18 cellular contexts compared by ENCODE assay signal in the genomic region with DNA sequence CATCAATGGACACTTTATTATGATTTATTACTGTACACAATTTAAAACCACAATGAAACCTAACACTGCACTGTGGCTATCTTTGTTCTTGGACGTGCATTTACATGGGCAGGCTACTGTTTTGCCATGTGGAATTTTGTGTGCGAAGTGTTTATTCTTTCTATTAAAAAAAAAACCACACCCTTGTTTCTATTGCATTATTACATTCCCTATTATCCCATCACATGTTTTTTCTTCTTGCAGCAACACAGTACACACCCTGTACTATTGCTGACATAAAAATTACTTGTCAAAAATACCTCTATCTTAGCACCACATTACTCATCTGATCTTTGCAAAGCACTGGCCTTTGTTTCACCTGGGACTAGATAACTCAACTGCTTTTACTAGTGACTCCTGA. TPM values are rescaled to one million over a fixed set of nuclear protein-coding genes. Genes with fewer than 3 reads are reported as not detected.
DNase-seq lines count a peak whose midpoint lies in the region; ATAC-seq and TF ChIP-seq lines count a peak whose summit lies in the region.
"Had no signal": no experiment of that assay in that cellular context is flagged by ENCODE, and none has a peak within 500 bp of the region (broad histone marks: within the 10 kb centered on the region; RNA-seq: fewer than 3 reads in every experiment).

No MANE protein-coding gene starts in this region.

- no peak overlapping the region for H3K23ac ChIP-seq in neuronal stem cell (ENCODE audit: low read depth, low read length, poor library complexity)

- no peak overlapping the region for H3K27ac ChIP-seq in PC-3 (ENCODE audit: low read length)
- H3K27ac ChIP-seq in neuronal stem cell (replicated peaks; ENCODE audit: low read length): no peak overlapping the region
- H3K27ac ChIP-seq: ovary had no signal

- TF ChIP-seq CTCF in PC-3 (conservative IDR thresholded peaks at IDR 0.05; ENCODE audit: low read depth, low read length) (no peak), osteocyte (IDR thresholded peaks at IDR 0.05) (no peak)

- no peaks in the 10 kb centered on the region for H3K9me3 ChIP-seq in PC-3 (ENCODE audit: low read length)
- peaks cover 2 to 3% of the 10 kb centered on the region in 2 donors for H3K9me3 ChIP-seq in neuronal stem cell (replicated peaks in 1 of 2; ENCODE audit: control insufficient read depth in 2 of 2, insufficient read depth in 1 of 2, low read depth in 1 of 2, low read length in 2 of 2)
- H3K9me3 ChIP-seq: ovary, Peyer's patch had no signal

- peaks cover 39% of the 10 kb centered on the region for H3K36me3 Mint-ChIP-seq in osteocyte (ENCODE audit: unreplicated experiment)

- H3K14ac ChIP-seq in neuronal stem cell (ENCODE audit: low read length): no peak overlapping the region

- CTCF ChIA-PET in PC-3 (lab: Charles Lee): no interaction called here

- no peak overlapping the region for H2BK5ac ChIP-seq in neuronal stem cell (ENCODE audit: low read length)

- H3K79me1 ChIP-seq in neuronal stem cell (ENCODE audit: low read depth, low read length): no peaks in the 10 kb centered on the region

- POLR2A ChIA-PET in PC-3 (lab: Charles Lee; ENCODE audit: unreplicated experiment): no interaction called here

- intact Hi-C loops in PC-3 (cut with micrococcal nuclease): loop anchor here (10.0 kb wide), 1 partner anchor 306 kb away; no protein-coding TSS in a partner anchor

- H2AFZ ChIP-seq in PC-3 (ENCODE audit: low read length) (no peak overlapping the region), neuronal stem cell (ENCODE audit: low read length) (no peak overlapping the region)

- H3K4ac ChIP-seq in neuronal stem cell (ENCODE audit: low read length): no peak overlapping the region

- H3K79me2 ChIP-seq in PC-3 (ENCODE audit: low read length): no peaks in the 10 kb centered on the region

- H3K27ac Mint-ChIP-seq in osteocyte (ENCODE audit: unreplicated experiment): peak overlapping the region; percentile 38
- H3K27ac Mint-ChIP-seq: activated CD4-positive, alpha-beta T cell treated with anti-CD3 and anti-CD28 coated beads, Interleukin-2, amount 10 ng/mL, durations not matched to agents 7 days and 5 days had no signal

- H3K9me3 Mint-ChIP-seq in osteocyte (ENCODE audit: unreplicated experiment): no peaks in the 10 kb centered on the region
- H3K9me3 Mint-ChIP-seq: activated CD4-positive, alpha-beta T cell treated with anti-CD3 and anti-CD28 coated beads, Interleukin-2, amount 10 ng/mL, durations not matched to agents 7 days and 5 days had no signal

- H2BK15ac ChIP-seq in neuronal stem cell (ENCODE audit: low read length): no peak overlapping the region

- peak; percentile 8 for ATAC-seq in PC-3

- H3K36me3 ChIP-seq in PC-3 (ENCODE audit: low read depth, low read length) (no peaks in the 10 kb centered on the region), neuronal stem cell (replicated peaks in 1 of 2; ENCODE audit: control insufficient read depth in 2 of 2, insufficient read depth in 2 of 2, low read length in 2 of 2) (peaks cover 4 to 47% of the 10 kb centered on the region in 2 donors)
- H3K36me3 ChIP-seq: ovary had no signal

- no peak overlapping the region for H2BK12ac ChIP-seq in neuronal stem cell (ENCODE audit: low read length)

- H3K4me2 ChIP-seq in PC-3 (ENCODE audit: low read length) (no peak overlapping the region), neuronal stem cell (ENCODE audit: insufficient read depth, low read length, poor library complexity, severe bottlenecking) (no peak overlapping the region)

- no peak overlapping the region for H2BK120ac ChIP-seq in neuronal stem cell (ENCODE audit: low read depth, low read length)

- no peak overlapping the region for H3K9ac ChIP-seq in PC-3 (ENCODE audit: low read length)
- H3K9ac ChIP-seq in neuronal stem cell (ENCODE audit: low read depth, low read length, poor library complexity): no peak overlapping the region

- DNase-seq in DMS153 (lab: John Stamatoyannopoulos, UW): peak; percentile 33
- peak; percentile 23 for DNase-seq in PC-3
- DNase-seq in fibroblast of gingiva (ENCODE audit: low read depth): peak; percentile 43
- no peak for DNase-seq in osteocyte (ENCODE audit: extremely low spot score, unreplicated experiment)
- no peak for DNase-seq in SK-N-DZ (ENCODE audit: low spot score)
- DNase-seq in MV-4-11 (lab: John Stamatoyannopoulos, UW): no peak
- DNase-seq in activated gamma-delta T cell treated with Interleukin-2 at 50 U/mL for 16 hours: no peak
- no peak for DNase-seq in neuronal stem cell (ENCODE audit: low spot score)
- DNase-seq: activated CD4-positive, alpha-beta T cell treated with anti-CD3 and anti-CD28 coated beads, Interleukin-2, amount 10 ng/mL, durations not matched to agents 7 days and 5 days; activated CD8-positive, alpha-beta memory T cell treated with anti-CD3 and anti-CD28 coated beads, Interleukin-2, amount 50 U/mL, for 48 hours; activated naive CD4-positive, alpha-beta T cell; aorta; NCI-H187 treated with DMSO at 0.1 percent for 48 hours; NCI-H526 treated with DMSO at 0.1 percent for 48 hours; ovary; Peyer's patch; stimulated activated CD4-positive, alpha-beta T cell treated with anti-CD3 and anti-CD28 coated beads, Interleukin-4, amount 100 ng/mL, for 4 hours; stimulated activated CD8-positive, alpha-beta memory T cell treated with anti-CD3 and anti-CD28 coated beads, Interleukin-4, amount 100 ng/mL, for 48 hours had no signal

- H3K27me3 ChIP-seq in PC-3 (ENCODE audit: low read length): no peaks in the 10 kb centered on the region
- no peaks in the 10 kb centered on the region for H3K27me3 ChIP-seq in neuronal stem cell (ENCODE audit: control insufficient read depth in 3 of 3, insufficient read depth in 3 of 3, low read depth in 1 of 3, low read length in 3 of 3)
- H3K27me3 ChIP-seq: ovary, Peyer's patch had no signal

- BruUV-seq in PC-3 (replicated peaks; lab: Mats Ljungman, UMichigan): no TSS peak

- no peaks in the 10 kb centered on the region for H3K27me3 Mint-ChIP-seq in osteocyte (ENCODE audit: unreplicated experiment)

- no peak overlapping the region for H4K8ac ChIP-seq in neuronal stem cell (ENCODE audit: low read depth, low read length)

- no peak overlapping the region for H3K4me3 ChIP-seq in PC-3 (ENCODE audit: low read length)
- H3K4me3 ChIP-seq in neuronal stem cell (ENCODE audit: low read length in 2 of 2): no peak overlapping the region

- no peak overlapping the region for H2AK5ac ChIP-seq in neuronal stem cell (ENCODE audit: low read depth, low read length)

- WGBS in neuronal stem cell (ENCODE audit: extremely low coverage in 2 of 2, insufficient read length in 2 of 2, insufficient replicate concordance in 1 of 2), 2 donors: no CpG with 5 or more reads among the region's 2 CpGs

- H3K9me2 ChIP-seq in PC-3 (replicated peaks; ENCODE audit: low read length): no peaks in the 10 kb centered on the region

- peak overlapping the region; percentile 96 for H3K4me3 Mint-ChIP-seq in osteocyte (ENCODE audit: unreplicated experiment)
- H3K4me3 Mint-ChIP-seq: activated CD4-positive, alpha-beta T cell treated with anti-CD3 and anti-CD28 coated beads, Interleukin-2, amount 10 ng/mL, durations not matched to agents 7 days and 5 days had no signal

- H3K4me1 ChIP-seq in PC-3 (ENCODE audit: insufficient read depth, low read length) (peaks cover 13% of the 10 kb centered on the region), neuronal stem cell (ENCODE audit: control insufficient read depth in 2 of 2, insufficient read depth in 1 of 2, low read depth in 1 of 2, low read length in 2 of 2) (peaks cover 12 to 13% of the 10 kb centered on the region in 2 donors)

- peaks cover 56% of the 10 kb centered on the region for H3K4me1 Mint-ChIP-seq in osteocyte (ENCODE audit: unreplicated experiment)

- no peak overlapping the region for H4K91ac ChIP-seq in neuronal stem cell (ENCODE audit: low read depth, low read length, poor library complexity)

- H3K18ac ChIP-seq in neuronal stem cell (ENCODE audit: low read length): no peak overlapping the region

- H4K20me1 ChIP-seq in PC-3 (ENCODE audit: low read length): no peaks in the 10 kb centered on the region

- H3F3A ChIP-seq in PC-3 (ENCODE audit: low read length, unreplicated experiment): no peaks in the 10 kb centered on the region

RNA-seq across cellular contexts. Expression of gene RNF152, which starts 1.5 kb away (rescaled TPM):
- total RNA-seq in PC-3 (2014; rRNA removed) (2.0 and 2.8 TPM in 2 replicates), osteocyte (70.0 and 76.4 TPM in 2 replicates)
- 3.9 and 6.3 TPM in 2 replicates for polyA plus RNA-seq in SK-N-DZ (2014; cell fraction: cytosol; rRNA removed)
- polyA plus RNA-seq in SK-N-DZ (2014; cell fraction: nucleus; rRNA removed): 2.0 and 2.2 TPM in 2 replicates
- 4.4 TPM for polyA plus RNA-seq in neuronal stem cell (2013, experiment 1 of 2)
- polyA plus RNA-seq in neuronal stem cell (2013, experiment 2 of 2): 3.8 TPM

Comparison
In these comparisons a context has a peak if more than half of its experiments do, and no peak if none do; other contexts are left out.
1. DNase-seq: peak in DMS153 (single experiment), PC-3 (single experiment) and fibroblast of gingiva (single experiment); none in osteocyte (single experiment), SK-N-DZ (single experiment), MV-4-11 (single experiment), activated gamma-delta T cell treated with Interleukin-2 at 50 U/mL for 16 hours (single experiment) and neuronal stem cell (single experiment).
2. RNA of gene RNF152, which starts 1.5 kb away (total RNA-seq): 70.0 to 76.4 TPM in osteocyte; 2.0 to 2.8 TPM in PC-3; every median in the first group is over 10 times any median in the second.